9 cellular contexts compared by ENCODE assay signal in the genomic region with DNA sequence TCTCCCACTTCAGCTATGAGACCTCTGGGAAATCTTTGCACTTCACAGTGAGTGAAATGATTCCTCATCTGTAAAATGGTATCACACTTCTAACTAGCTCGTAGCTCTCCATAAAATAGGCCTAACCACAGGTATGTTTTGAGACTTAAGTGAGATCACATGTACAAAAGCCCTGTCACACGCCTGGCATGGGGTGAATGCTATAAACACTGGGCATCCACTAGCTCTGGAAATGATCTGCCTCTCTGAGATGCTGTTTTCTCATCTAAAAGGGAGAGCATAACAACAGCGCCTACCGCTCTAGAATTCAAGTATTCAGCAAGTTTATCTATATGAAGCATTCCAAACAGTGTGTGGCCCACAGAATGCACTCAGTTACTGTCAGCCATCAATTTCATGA. TPM values are rescaled to one million over a fixed set of nuclear protein-coding genes. Genes with fewer than 3 reads are reported as not detected.
DNase-seq lines count a peak whose midpoint lies in the region; ATAC-seq and TF ChIP-seq lines count a peak whose summit lies in the region.
"Had no signal": no experiment of that assay in that cellular context is flagged by ENCODE, and none has a peak within 500 bp of the region (broad histone marks: within the 10 kb centered on the region; RNA-seq: fewer than 3 reads in every experiment).

No MANE protein-coding gene starts in this region.

- no peaks in the 10 kb centered on the region for H3K9me2 ChIP-seq in GM23248 (ENCODE audit: insufficient read depth)

- H3K4me3 ChIP-seq in A673 (ENCODE audit: low read depth, low read length, poor library complexity, severe bottlenecking), result no peak overlapping the region
- peak overlapping the region; percentile 81; the same call in 1 of the 2 replicates for H3K4me3 ChIP-seq in GM23248
- H3K4me3 ChIP-seq in naive thymus-derived CD4-positive, alpha-beta T cell (ENCODE audit: low read length), result no peak overlapping the region

- WGBS in GM23248 (ENCODE audit: low coverage in 1 of 2, low lambda C conversion rate in 2 of 2, missing lambda C conversion rate in 2 of 2), 2 experiments, result 76 to 82% methylated on average over 4 of the region's 4 CpGs

- no TSS peak for BruUV-seq in A673 (replicated peaks; lab: Mats Ljungman, UMichigan)

- H3K27me3 ChIP-seq in A673 (replicated peaks; ENCODE audit: insufficient read depth, low read depth, low read length, poor library complexity) (no peaks in the 10 kb centered on the region), GM23248 (replicated peaks; ENCODE audit: insufficient read depth) (no peaks in the 10 kb centered on the region)
- no peaks in the 10 kb centered on the region for H3K27me3 ChIP-seq in naive thymus-derived CD4-positive, alpha-beta T cell (ENCODE audit: control insufficient read depth in 2 of 2, insufficient read depth in 2 of 2, low read length in 2 of 2)

- H3K4me1 Mint-ChIP-seq in naive thymus-derived CD4-positive, alpha-beta T cell, result peaks cover 42 to 81% (median 69%) of the 10 kb centered on the region in 7 donors

- POLR2A ChIA-PET in A673 (lab: Charles Lee; ENCODE audit: low non-redundant PET), result no interaction called here
- POLR2A ChIA-PET in naive thymus-derived CD4-positive, alpha-beta T cell (lab: Charles Lee), result no interaction called here

- H3K9me3 ChIP-seq in A673 (ENCODE audit: low read depth, low read length, poor library complexity, severe bottlenecking) (no peaks in the 10 kb centered on the region), GM23248 (ENCODE audit: low read depth) (no peaks in the 10 kb centered on the region)
- H3K9me3 ChIP-seq in naive thymus-derived CD4-positive, alpha-beta T cell (ENCODE audit: control insufficient read depth in 2 of 3, low read length in 3 of 3), result no peaks in the 10 kb centered on the region

- peak overlapping the region; percentile 46 to 99 (median 93) for H3K27ac Mint-ChIP-seq in naive thymus-derived CD4-positive, alpha-beta T cell

- peaks cover 0 to 7% (median 0%) of the 10 kb centered on the region in 5 donors for H3K36me3 Mint-ChIP-seq in naive thymus-derived CD4-positive, alpha-beta T cell

- H3K27ac ChIP-seq in A673 (ENCODE audit: low read depth, low read length, poor library complexity, severe bottlenecking) (peak overlapping the region; percentile 70), GM23248 (peak overlapping the region; percentile 72)
- peak overlapping the region; percentile 97 for H3K27ac ChIP-seq in naive thymus-derived CD4-positive, alpha-beta T cell (ENCODE audit: low read depth, low read length)

- no peak for ATAC-seq in naive thymus-derived CD4-positive, alpha-beta T cell

- DNase-seq in A673 (ENCODE audit: low spot score), result no peak
- DNase-seq in GM23248, result peak; percentile 61
- DNase-seq in amniotic epithelial cell (ENCODE audit: low read depth), result peak; percentile 63
- DNase-seq in naive thymus-derived CD4-positive, alpha-beta T cell, result no peak
- DNase-seq in NCI-H1092 treated with DMSO at 0.1 percent for 48 hours (lab: John Stamatoyannopoulos, UW), result no peak
- no peak for DNase-seq in AG20443 (ENCODE audit: low spot score)
- DNase-seq in NCI-H1105 (lab: John Stamatoyannopoulos, UW), result no peak
- DNase-seq in NCI-H2081 treated with DMSO at 0.1 percent for 48 hours (lab: John Stamatoyannopoulos, UW), result no peak
- DNase-seq: kidney glomerular epithelial cell had no signal

- no peak overlapping the region for H2AFZ ChIP-seq in GM23248

- H3K79me2 ChIP-seq in GM23248 (ENCODE audit: insufficient read depth), result peaks cover 71% of the 10 kb centered on the region

- H3K36me3 ChIP-seq in A673 (ENCODE audit: insufficient read depth, low read length, poor library complexity, severe bottlenecking) (no peaks in the 10 kb centered on the region), GM23248 (ENCODE audit: low read depth) (no peaks in the 10 kb centered on the region)
- peaks cover 0 to 18% (median 0%) of the 10 kb centered on the region in 3 experiments for H3K36me3 ChIP-seq in naive thymus-derived CD4-positive, alpha-beta T cell (ENCODE audit: control insufficient read depth in 2 of 3, insufficient read depth in 3 of 3, low read length in 3 of 3)

- TF ChIP-seq CTCF in A673 (conservative IDR thresholded peaks at IDR 0.05; ENCODE audit: low read depth, low read length), result no peak

- H3K27me3 Mint-ChIP-seq in naive thymus-derived CD4-positive, alpha-beta T cell, result peaks cover 0 to 2% (median 0%) of the 10 kb centered on the region in 5 donors

- no peaks in the 10 kb centered on the region for H4K20me1 ChIP-seq in GM23248 (ENCODE audit: insufficient read depth)

- H3K4me1 ChIP-seq in A673 (ENCODE audit: insufficient read depth, low read length, poor library complexity, severe bottlenecking) (peaks cover 68% of the 10 kb centered on the region), GM23248 (ENCODE audit: insufficient read depth) (peaks cover 54% of the 10 kb centered on the region)
- peaks cover 21 to 60% of the 10 kb centered on the region in 2 donors for H3K4me1 ChIP-seq in naive thymus-derived CD4-positive, alpha-beta T cell (ENCODE audit: control insufficient read depth in 2 of 2, insufficient read depth in 2 of 2, low read length in 2 of 2)

- peak overlapping the region; percentile 85 for H3K4me2 ChIP-seq in GM23248 (ENCODE audit: unreplicated experiment)

- peak overlapping the region; percentile 88 for H3K9ac ChIP-seq in GM23248

- peaks cover 0 to 3% (median 0%) of the 10 kb centered on the region in 11 donors for H3K9me3 Mint-ChIP-seq in naive thymus-derived CD4-positive, alpha-beta T cell

- intact Hi-C loops in A673 (cut with micrococcal nuclease; ENCODE audit: unreplicated experiment), result loop anchor here (10.0 kb wide), 1 partner anchor 138 kb away; no protein-coding TSS in a partner anchor
- intact Hi-C loops in naive thymus-derived CD4-positive, alpha-beta T cell (cut with micrococcal nuclease), result loop anchor here (10.0 kb wide), 4 partner anchors 138 to 1158 kb away; a partner anchor contains a TSS

- peaks cover 10% of the 10 kb centered on the region; the same call in 1 of the 2 replicates for H3F3A ChIP-seq in GM23248 (ENCODE audit: insufficient read depth)

- CTCF ChIA-PET in A673 (lab: Charles Lee), result interaction anchor here (1.5 kb wide), 1 partner anchor 22 kb away, joined by 3 read pairs; no protein-coding TSS in a partner anchor
- CTCF ChIA-PET in naive thymus-derived CD4-positive, alpha-beta T cell (lab: Charles Lee), result no interaction called here

- peak overlapping the region; percentile 87 to 99 (median 94) for H3K4me3 Mint-ChIP-seq in naive thymus-derived CD4-positive, alpha-beta T cell

- in situ Hi-C loops in GM23248 (cut with MboI), result no loop called here

RNA-seq across cellular contexts. Expression of a gene that starts 2.2 kb away (rescaled TPM):
- 146 and 151 TPM in 2 replicates for total RNA-seq in A673 (2021)
- total RNA-seq in GM23248 (2014; rRNA removed; shearing (Covaris generic)), result 123 and 145 TPM in 2 replicates
- 41.5 and 42.5 TPM in 2 replicates for polyA plus RNA-seq in GM23248 (2016; fragmentation: Nextera tagmentation; extraction: Ambion mirVana)
- total RNA-seq in naive thymus-derived CD4-positive, alpha-beta T cell, result 100 to 1,000 TPM; 149 to 220 (median 183) TPM
- 10 to 100 TPM; 22.5 to 38.4 TPM for polyA plus RNA-seq in naive thymus-derived CD4-positive, alpha-beta T cell

RNA-seq across cellular contexts. Expression of a gene that starts 56.4 kb away (rescaled TPM):
- total RNA-seq in A673 (2021), result 0.45 TPM in 1 of 2 replicates, not detected in the other
- total RNA-seq in GM23248 (2014; rRNA removed; shearing (Covaris generic)), result not detected in 2 replicates
- 0.19 and 0.23 TPM in 2 replicates for polyA plus RNA-seq in GM23248 (2016; fragmentation: Nextera tagmentation; extraction: Ambion mirVana)
- total RNA-seq in naive thymus-derived CD4-positive, alpha-beta T cell, result 1 to 10 TPM in 4 of 5 experiments, under 1 TPM in 1; 0.29 to 2.5 (median 1.5) TPM
- polyA plus RNA-seq in naive thymus-derived CD4-positive, alpha-beta T cell, result not detected

Comparison
In these comparisons a context has a peak if more than half of its experiments do, and no peak if none do; other contexts are left out.
1. DNase-seq: peak in GM23248 (single experiment) and amniotic epithelial cell (single experiment); none in A673 (single experiment), naive thymus-derived CD4-positive, alpha-beta T cell (0 of 9), NCI-H1092 treated with DMSO at 0.1 percent for 48 hours (single experiment), AG20443 (single experiment), NCI-H1105 (single experiment) and NCI-H2081 treated with DMSO at 0.1 percent for 48 hours (single experiment).
2. Peak in every context shown above with its lines, with median percentiles within 50 percentile points of each other: H3K27ac ChIP-seq.